In genomic region chr1:89762431-89762800, GRCh38 we compare ENCODE assay signal across 9 cellular contexts. TPM values are rescaled to one million over a fixed set of nuclear protein-coding genes. Genes with fewer than 3 reads are reported as not detected.
DNase-seq lines count a peak whose midpoint lies in the region; ATAC-seq, FAIRE-seq and TF ChIP-seq lines count a peak whose summit lies in the region.
"Had no signal": no experiment of that assay in that cellular context is flagged by ENCODE, and none has a peak within 500 bp of the region (broad histone marks: within the 10 kb centered on the region; RNA-seq: fewer than 3 reads in every experiment).

No MANE protein-coding gene starts in this region.

- H4K20me1 ChIP-seq in DND-41 (ENCODE audit: insufficient read depth, low read length) = no peaks in the 10 kb centered on the region
- no peaks in the 10 kb centered on the region for H4K20me1 ChIP-seq in HepG2 (ENCODE audit: insufficient read depth, low read length)

- CTCF ChIA-PET in HepG2 (lab: Yijun Ruan, JAX; ENCODE audit: low intra/inter-chr PET ratio, low total read pairs) = interaction anchor here (1.2 to 2.3 kb wide), 2 partner anchors 243 to 279 kb away, joined by 3 to 23 read pairs; no protein-coding TSS in a partner anchor

- BruUV-seq in HepG2 (replicated peaks; lab: Mats Ljungman, UMichigan) = no TSS peak

- H3K9ac ChIP-seq in DND-41 (ENCODE audit: low read depth, low read length) (peak overlapping the region; percentile 45), HepG2 (ENCODE audit: insufficient read depth, low read depth, low read length) (no peak overlapping the region)

- H3K4me3 Mint-ChIP-seq in activated T-helper 17 cell treated with anti-CD3 and anti-CD28 coated beads, Interleukin-2, amount 50 U/mL, for 72 hours = peak overlapping the region; percentile 80

- H3K79me2 ChIP-seq in DND-41 (ENCODE audit: insufficient read depth, low read length) (no peaks in the 10 kb centered on the region), HepG2 (ENCODE audit: insufficient read depth, low read length) (no peaks in the 10 kb centered on the region)

- no peaks in the 10 kb centered on the region for H3K27me3 Mint-ChIP-seq in activated T-helper 17 cell treated with anti-CD3 and anti-CD28 coated beads, Interleukin-2, amount 50 U/mL, for 72 hours

- WGBS in HepG2 (ENCODE audit: low lambda C conversion rate) = 17% methylated on average over 12 of the region's 13 CpGs
- WGBS in urinary bladder = 56% methylated on average over 13 of the region's 13 CpGs

- H3K27ac ChIP-seq in DND-41 (ENCODE audit: low read length) (no peak overlapping the region), HepG2 (ENCODE audit: extremely low read length, insufficient read depth, low read length) (no peak overlapping the region), urinary bladder (ENCODE audit: low read depth) (no peak overlapping the region)

- H2AFZ ChIP-seq in DND-41 (ENCODE audit: low read depth, low read length) (peak overlapping the region; percentile 93), HepG2 (ENCODE audit: low read length) (no peak overlapping the region)

- H3K4me1 Mint-ChIP-seq in activated T-helper 17 cell treated with anti-CD3 and anti-CD28 coated beads, Interleukin-2, amount 50 U/mL, for 72 hours = peaks cover 32% of the 10 kb centered on the region

- ATAC-seq in DND-41 (ENCODE audit: insufficient read depth, low read depth) (no peak), HG03460 (IDR thresholded peaks at IDR 0.05; ENCODE audit: unreplicated experiment) (peak; percentile 21), HepG2 (peak; percentile 68), GM18868 (IDR thresholded peaks at IDR 0.05; ENCODE audit: unreplicated experiment) (no peak)
- ATAC-seq in activated T-helper 17 cell treated with anti-CD3 and anti-CD28 coated beads, Interleukin-2, amount 50 U/mL, for 72 hours (replicated peaks) = no peak

- H3K27ac Mint-ChIP-seq in activated T-helper 17 cell treated with anti-CD3 and anti-CD28 coated beads, Interleukin-2, amount 50 U/mL, for 72 hours = peak overlapping the region; percentile 78

- TF ChIP-seq CTCF in DND-41 (IDR thresholded peaks at IDR 0.05; ENCODE audit: borderline replicate concordance, extremely low read depth, low read length, poor library complexity, severe bottlenecking) = no peak
- TF ChIP-seq CTCF in HepG2 (CRISPR knock-in tag; IDR thresholded peaks at IDR 0.05) = no peak

- TF ChIP-seq POLR2A in HepG2 (IDR thresholded peaks at IDR 0.05; ENCODE audit: insufficient read depth in 1 of 2, low read depth in 2 of 2, low read length in 2 of 2) = no peak

- TF ChIP-seq EP300 in HepG2 (IDR thresholded peaks at IDR 0.05; ENCODE audit: low read depth in 2 of 2, low read length in 2 of 2) = no peak
- TF ChIP-seq EP300 in HepG2 (CRISPR knock-in tag; IDR thresholded peaks at IDR 0.05; ENCODE audit: borderline replicate concordance) = no peak

- POLR2A ChIA-PET in HepG2 (lab: Yijun Ruan, JAX) = no interaction called here

- H3K4me3 ChIP-seq in DND-41 (ENCODE audit: low read depth in 1 of 2, low read length in 2 of 2) = no peak overlapping the region
- H3K4me3 ChIP-seq in HepG2 (replicated peaks in 1 of 3; ENCODE audit: insufficient read depth in 1 of 3, low read depth in 2 of 3, low read length in 3 of 3) = peak overlapping the region; percentile 26 to 73 (median 46); a peak in 5 of 6 replicates
- peak overlapping the region; percentile 14 for H3K4me3 ChIP-seq in urinary bladder (ENCODE audit: low read depth, low read length)

- intact Hi-C loops in HepG2 (cut with micrococcal nuclease; ENCODE audit: unreplicated experiment) = loop anchor here (1.0 to 2.0 kb wide), 2 partner anchors 129 to 242 kb away; partner anchors contain the start of gene LRRC8C

- peaks cover 8% of the 10 kb centered on the region for H3K36me3 Mint-ChIP-seq in activated T-helper 17 cell treated with anti-CD3 and anti-CD28 coated beads, Interleukin-2, amount 50 U/mL, for 72 hours (ENCODE audit: low read depth)

- no peak for FAIRE-seq in HepG2 (lab: Jason Lieb, UNC)
- FAIRE-seq: islet of Langerhans had no signal

- no peaks in the 10 kb centered on the region for H3K27me3 ChIP-seq in DND-41 (ENCODE audit: insufficient read depth, low read length, poor library complexity)
- H3K27me3 ChIP-seq in HepG2 (ENCODE audit: control insufficient read depth in 1 of 2, insufficient read depth in 2 of 2, low read length in 2 of 2) = peaks cover 8 to 38% of the 10 kb centered on the region in 2 experiments

- in situ Hi-C loops in HepG2 (cut with HindIII; ENCODE audit: extremely low pct_ligation_motif_present, low pct_unique_long_range_greater_than_20kb) = loop anchor here (5.0 kb wide), 2 partner anchors 125 to 280 kb away; no protein-coding TSS in a partner anchor

- peaks cover 40% of the 10 kb centered on the region for H3K4me1 ChIP-seq in DND-41 (ENCODE audit: insufficient read depth, low read length)
- H3K4me1 ChIP-seq in HepG2 (ENCODE audit: insufficient read depth, low read length) = peaks cover 26% of the 10 kb centered on the region
- H3K4me1 ChIP-seq in urinary bladder (ENCODE audit: insufficient read depth) = no peaks in the 10 kb centered on the region

- no peak for TF ChIP-seq RAD21 in HepG2 (CRISPR knock-in tag; IDR thresholded peaks at IDR 0.05)

- DNase-seq in DND-41 = no peak
- no peak for DNase-seq in HepG2 (ENCODE audit: low spot score)
- DNase-seq in T-helper 9 cell = no peak
- DNase-seq in occipital lobe (lab: John Stamatoyannopoulos, UW) = no peak

- H3K36me3 ChIP-seq in DND-41 (ENCODE audit: insufficient read depth, low read length) (no peaks in the 10 kb centered on the region), HepG2 (replicated peaks in 1 of 2; ENCODE audit: control insufficient read depth in 1 of 2, insufficient read depth in 2 of 2, low read length in 2 of 2) (no peaks in the 10 kb centered on the region), urinary bladder (ENCODE audit: insufficient read depth) (no peaks in the 10 kb centered on the region)

- no peaks in the 10 kb centered on the region for H3K9me3 Mint-ChIP-seq in activated T-helper 17 cell treated with anti-CD3 and anti-CD28 coated beads, Interleukin-2, amount 50 U/mL, for 72 hours

- peak overlapping the region; percentile 86; the same call in 1 of the 2 replicates for H3K4me2 ChIP-seq in DND-41 (ENCODE audit: insufficient read depth, low read length)
- H3K4me2 ChIP-seq in HepG2 (ENCODE audit: low read depth, low read length) = peak overlapping the region; percentile 88

- H3K9me3 ChIP-seq in DND-41 (ENCODE audit: insufficient read depth, low read length, severe bottlenecking) (no peaks in the 10 kb centered on the region), HepG2 (ENCODE audit: low read length) (no peaks in the 10 kb centered on the region)

TF ChIP-seq in HepG2, 621 proteins besides CTCF, POLR2A, EP300 and RAD21:
- no peak for TF ChIP-seq MYC (CRISPR knock-in tag; IDR thresholded peaks at IDR 0.05; ENCODE audit: borderline replicate concordance)
- TF ChIP-seq CHCHD3 (CRISPR knock-in tag; IDR thresholded peaks at IDR 0.05) = no peak
- 0 out of 2 replicates have a peak, but pooled peaks have one; percentile 12 for TF ChIP-seq ZNF619 (CRISPR knock-in tag; IDR thresholded peaks at IDR 0.05)
- no peak for TF ChIP-seq DMAP1 (CRISPR knock-in tag; IDR thresholded peaks at IDR 0.05)
- TF ChIP-seq GPN1 (CRISPR knock-in tag; IDR thresholded peaks at IDR 0.05; ENCODE audit: borderline replicate concordance) = no peak
- TF ChIP-seq ATF2 (CRISPR knock-in tag; IDR thresholded peaks at IDR 0.05) = no peak
- TF ChIP-seq ZNF839 (CRISPR knock-in tag; IDR thresholded peaks at IDR 0.05; ENCODE audit: borderline replicate concordance) = 0 out of 2 replicates have a peak, but pooled peaks have one; percentile 3
- TF ChIP-seq ZNF850 (CRISPR knock-in tag; conservative IDR thresholded peaks at IDR 0.05) = no peak
- no peak for TF ChIP-seq NR1H2 (CRISPR knock-in tag; IDR thresholded peaks at IDR 0.05; ENCODE audit: borderline replicate concordance, low read depth)

RNA-seq across cellular contexts. Expression of gene LRRC8D, which starts 58.4 kb away (rescaled TPM):
- 10 to 100 TPM; 15.2 to 24.0 TPM for total RNA-seq in activated T-helper 17 cell treated with anti-CD3 and anti-CD28 coated beads, Interleukin-2, amount 50 U/mL, for 72 hours
- 44.6 and 45.5 TPM in 2 replicates for total RNA-seq in HepG2 (2016; rRNA removed; fragmentation: Illumina TruSeq; extraction: Trizol)
- 8.5 and 9.3 TPM in 2 replicates for total RNA-seq in HepG2 (2016; cell fraction: cytosol; rRNA removed; fragmentation: Illumina TruSeq; extraction: Trizol; ENCODE audit: low read depth)
- 43.8 and 46.2 TPM in 2 replicates for total RNA-seq in HepG2 (2016; cell fraction: insoluble cytoplasmic fraction; rRNA removed; fragmentation: Illumina TruSeq; extraction: Trizol)
- total RNA-seq in HepG2 (2016; cell fraction: membrane; rRNA removed; fragmentation: Illumina TruSeq; extraction: Trizol) = 33.3 and 37.9 TPM in 2 replicates
- 43.7 and 45.6 TPM in 2 replicates for total RNA-seq in HepG2 (2016; cell fraction: nucleus; rRNA removed; fragmentation: Illumina TruSeq; extraction: Trizol)
- polyA plus RNA-seq in HepG2 (2011; rRNA removed) = 29.9 and 30.0 TPM in 2 replicates
- polyA plus RNA-seq in HepG2 (2011; cell fraction: cytosol; rRNA removed) = 27.1 and 30.0 TPM in 2 replicates
- polyA plus RNA-seq in HepG2 (2011; cell fraction: nucleus; rRNA removed) = 29.5 and 30.7 TPM in 2 replicates
- 26.8 and 28.6 TPM in 2 replicates for polyA plus RNA-seq in HepG2 (2012)
- 5.8 and 5.9 TPM in 2 replicates for polyA plus RNA-seq in HepG2 (2016; cell fraction: cytosol; fragmentation: Illumina TruSeq; extraction: Trizol; ENCODE audit: low read depth)
- polyA plus RNA-seq in HepG2 (2016; cell fraction: insoluble cytoplasmic fraction; fragmentation: Illumina TruSeq; extraction: Trizol; ENCODE audit: low read depth) = 47.0 and 48.7 TPM in 2 replicates
- 20.5 and 21.4 TPM in 2 replicates for polyA plus RNA-seq in HepG2 (2016; cell fraction: membrane; fragmentation: Illumina TruSeq; extraction: Trizol; ENCODE audit: low read depth)
- polyA plus RNA-seq in HepG2 (2016; cell fraction: nucleus; fragmentation: Illumina TruSeq; extraction: Trizol; ENCODE audit: insufficient read depth, low read depth) = 53.9 and 57.1 TPM in 2 replicates
- polyA minus RNA-seq in HepG2 (2011; rRNA and poly(A)+ RNA removed; ENCODE audit: low replicate concordance) = 65.8 and 107 TPM in 2 replicates
- polyA minus RNA-seq in HepG2 (2011; cell fraction: cytosol; rRNA and poly(A)+ RNA removed) = 26.6 and 33.6 TPM in 2 replicates
- polyA minus RNA-seq in HepG2 (2011; cell fraction: nucleus; rRNA and poly(A)+ RNA removed) = 44.2 and 52.0 TPM in 2 replicates
- 21.6 TPM for total RNA-seq in urinary bladder
- 8.3 TPM for polyA plus RNA-seq in urinary bladder
- total RNA-seq in occipital lobe = 29.8 TPM

Comparison
In these comparisons a context has a peak if more than half of its experiments do, and no peak if none do; other contexts are left out.
1. ATAC-seq: peak in HG03460 (single experiment) and HepG2 (single experiment); none in DND-41 (single experiment), activated T-helper 17 cell treated with anti-CD3 and anti-CD28 coated beads, Interleukin-2, amount 50 U/mL, for 72 hours (single experiment) and GM18868 (single experiment).
2. H3K4me3 ChIP-seq: peak in HepG2 (3 of 3) and urinary bladder (single experiment); none in DND-41 (0 of 2).